8 cellular contexts compared by ENCODE assay signal in the genomic region with DNA sequence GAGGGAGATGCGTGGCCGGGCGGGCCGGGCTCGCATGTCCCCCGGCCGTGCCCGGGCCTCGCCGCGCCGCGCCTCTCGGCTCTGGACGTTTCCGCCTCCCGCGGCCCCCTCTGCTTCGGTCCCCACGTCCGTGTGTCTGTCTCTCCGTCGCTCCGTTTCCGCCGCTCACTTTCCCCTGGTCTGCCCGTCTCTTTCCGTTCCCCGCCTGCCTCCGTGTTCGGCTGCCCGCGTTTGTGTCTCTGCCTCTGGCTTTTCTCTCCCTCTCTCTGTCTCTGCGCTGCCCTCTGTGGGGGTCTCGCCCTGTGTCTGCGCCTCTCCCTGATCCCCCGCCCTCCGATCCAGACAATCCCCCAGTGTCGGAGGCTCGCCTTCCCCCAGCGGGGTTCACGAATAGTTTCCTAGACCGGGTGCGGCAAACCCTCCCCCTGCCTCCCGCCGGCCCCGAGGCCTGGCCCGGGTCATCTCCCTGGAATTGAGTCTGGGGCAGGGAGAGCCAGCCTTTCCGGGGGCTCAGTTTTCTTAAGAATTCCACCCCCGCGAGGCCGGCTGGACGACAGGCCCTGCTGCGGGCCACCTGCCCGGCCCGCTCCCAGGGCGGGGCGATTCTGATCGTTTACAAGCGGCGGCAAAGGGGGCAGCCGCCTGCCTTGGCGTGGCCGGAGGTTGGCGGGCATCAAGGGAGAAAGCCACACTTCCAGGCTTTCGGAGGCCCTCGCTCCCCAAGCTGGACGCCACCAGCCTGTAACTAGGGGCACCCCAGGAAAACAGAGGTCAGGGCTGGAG. TPM values are rescaled to one million over a fixed set of nuclear protein-coding genes. Genes with fewer than 3 reads are reported as not detected.
DNase-seq lines count a peak whose midpoint lies in the region; TF ChIP-seq lines count a peak whose summit lies in the region.

No MANE protein-coding gene starts in this region.

- TF ChIP-seq CTCF in AG04449 (IDR thresholded peaks at IDR 0.05; ENCODE audit: insufficient read depth, low read length, missing control alignments) (no peak), WI38 (IDR thresholded peaks at IDR 0.05; ENCODE audit: low read depth, low read length) (no peak), dorsolateral prefrontal cortex (IDR thresholded peaks at IDR 0.05 in 54 of 56, conservative IDR thresholded peaks at IDR 0.05 in 2 of 56; ENCODE audit: low read depth in 1 of 56, partially characterized antibody in 56 of 56) (no peak)

- H2AK5ac ChIP-seq in mesenchymal stem cell (ENCODE audit: low read length, severe bottlenecking) = no peak overlapping the region

- H3K4me2 ChIP-seq in mesenchymal stem cell (ENCODE audit: low read length, poor library complexity, severe bottlenecking) = peak overlapping the region; percentile 84

- H3K27me3 ChIP-seq in dorsolateral prefrontal cortex (peaks cover 0 to 12% (median 0%) of the 10 kb centered on the region in 45 donors), mesenchymal stem cell (ENCODE audit: control insufficient read depth in 1 of 2, insufficient read depth in 1 of 2, low read length in 2 of 2) (no peaks in the 10 kb centered on the region), stomach smooth muscle (ENCODE audit: control insufficient read depth in 1 of 2, insufficient read depth in 2 of 2, low read length in 2 of 2) (no peaks in the 10 kb centered on the region)

- H3K27ac ChIP-seq in dorsolateral prefrontal cortex = peak overlapping the region in 53 of 59 donors; percentile 25 to 92 (median 76)
- H3K27ac ChIP-seq in mesenchymal stem cell (ENCODE audit: low read length, poor library complexity, severe bottlenecking) = peak overlapping the region; percentile 13
- peak overlapping the region; percentile 83 for H3K27ac ChIP-seq in stomach smooth muscle (ENCODE audit: low read length)

- H3K9ac ChIP-seq in mesenchymal stem cell (ENCODE audit: low read length) (peak overlapping the region; percentile 98), stomach smooth muscle (ENCODE audit: low read length in 2 of 2) (peak overlapping the region; percentile 90 to 92)

- intact Hi-C loops in dorsolateral prefrontal cortex (cut with DNase I) = loop anchor here (2.0 to 5.0 kb wide), 2 partner anchors 158 to 160 kb away; a partner anchor contains a TSS

- peak overlapping the region; percentile 76 for H4K8ac ChIP-seq in mesenchymal stem cell (ENCODE audit: low read length)

- H2BK12ac ChIP-seq in mesenchymal stem cell (ENCODE audit: low read length in 2 of 2) = no peak overlapping the region

- POLR2A ChIA-PET in AG04449 (lab: Yijun Ruan, JAX) = interaction anchor here (1.1 kb wide), 1 partner anchor 158 kb away, joined by 3 read pairs; no protein-coding TSS in a partner anchor

- H2BK15ac ChIP-seq in mesenchymal stem cell (ENCODE audit: low read depth, poor library complexity, severe bottlenecking) = peak overlapping the region; percentile 0

- peak overlapping the region in 1 of 2 experiments; percentile 77 for H3K23ac ChIP-seq in mesenchymal stem cell (ENCODE audit: low read length in 2 of 2)

- H3K4me3 ChIP-seq in AG04449 (ENCODE audit: low read depth, low read length) (peak overlapping the region; percentile 70), WI38 (ENCODE audit: low read depth, low read length) (peak overlapping the region; percentile 73), dorsolateral prefrontal cortex (peak overlapping the region; percentile 40 to 88 (median 71)), mesenchymal stem cell (ENCODE audit: insufficient read depth in 1 of 2, low read depth in 1 of 2, low read length in 2 of 2) (peak overlapping the region; percentile 64 to 98), stomach smooth muscle (ENCODE audit: low read length in 2 of 2) (peak overlapping the region; percentile 84 to 93)

- peaks cover 33% of the 10 kb centered on the region for H3K4me1 ChIP-seq in mesenchymal stem cell (ENCODE audit: control insufficient read depth, insufficient read depth, low read depth, low read length)
- H3K4me1 ChIP-seq in stomach smooth muscle (ENCODE audit: control insufficient read depth, insufficient read depth, low read length) = peaks cover 52% of the 10 kb centered on the region

- H2AFZ ChIP-seq in mesenchymal stem cell (ENCODE audit: low read depth, low read length) = no peak overlapping the region

- peak overlapping the region; percentile 1 to 25 for H3K4ac ChIP-seq in mesenchymal stem cell (ENCODE audit: low read depth in 1 of 2, low read length in 2 of 2)

- 4% methylated on average over 67 of the region's 68 CpGs for WGBS in mesenchymal stem cell

- H3K9me3 ChIP-seq in mesenchymal stem cell (ENCODE audit: control insufficient read depth, low read length) = no peaks in the 10 kb centered on the region
- no peaks in the 10 kb centered on the region for H3K9me3 ChIP-seq in stomach smooth muscle (ENCODE audit: control insufficient read depth in 2 of 2, low read length in 2 of 2)

- peak overlapping the region in 1 of 2 experiments; percentile 41 for H3K18ac ChIP-seq in mesenchymal stem cell (ENCODE audit: low read depth in 1 of 2, low read length in 2 of 2)

- peak overlapping the region in 1 of 2 experiments; percentile 0 for H3K14ac ChIP-seq in mesenchymal stem cell (ENCODE audit: low read length in 2 of 2)

- peaks cover 3% of the 10 kb centered on the region in 2 experiments for H3K36me3 ChIP-seq in mesenchymal stem cell (ENCODE audit: control insufficient read depth in 1 of 2, insufficient read depth in 2 of 2, low read depth in 1 of 2, low read length in 2 of 2)
- no peaks in the 10 kb centered on the region for H3K36me3 ChIP-seq in stomach smooth muscle (ENCODE audit: control insufficient read depth in 2 of 2, insufficient read depth in 2 of 2, low read length in 2 of 2)

- peaks cover 15% of the 10 kb centered on the region for H3K79me1 ChIP-seq in mesenchymal stem cell (replicated peaks; ENCODE audit: low read length, poor library complexity, severe bottlenecking)

- DNase-seq in AG04449 (ENCODE audit: low read depth, low spot score) = no peak
- DNase-seq in HCEC 1CT = peak; percentile 59
- no peak for DNase-seq in dorsolateral prefrontal cortex
- DNase-seq in mesenchymal stem cell = peak; percentile 31
- no peak for DNase-seq in middle frontal gyrus (ENCODE audit: extremely low spot score, low spot score)
- DNase-seq in OCI-M1 (lab: John Stamatoyannopoulos, UW) = no peak

- H2BK120ac ChIP-seq in mesenchymal stem cell (ENCODE audit: low read depth, low read length) = peak overlapping the region; percentile 62

- peak overlapping the region; percentile 25 for H2BK5ac ChIP-seq in mesenchymal stem cell (ENCODE audit: low read depth, low read length, poor library complexity, severe bottlenecking)

- H4K91ac ChIP-seq in mesenchymal stem cell (ENCODE audit: low read length) = peak overlapping the region; percentile 58

- CTCF ChIA-PET in AG04449 (lab: Yijun Ruan, JAX) = interaction anchor here (1.2 to 13.4 kb wide), 7 partner anchors 9 to 300 kb away, joined by 4 to 178 read pairs (median 21); no protein-coding TSS in a partner anchor

RNA-seq across cellular contexts. Expression of a gene that starts 0.8 kb away (rescaled TPM):
- total RNA-seq in dorsolateral prefrontal cortex = 100 to 1,000 TPM in 107 of 120 experiments, 10 to 100 TPM in 13; 50.1 to 208 (median 129) TPM
- polyA plus RNA-seq in mesenchymal stem cell (2013, experiment 1 of 2) = 59.5 TPM
- polyA plus RNA-seq in mesenchymal stem cell (2013, experiment 2 of 2) = 63.3 TPM

RNA-seq across cellular contexts. Expression of a gene that starts 19.7 kb away (rescaled TPM):
- total RNA-seq in dorsolateral prefrontal cortex = 1 to 10 TPM; 1.0 to 7.2 (median 3.3) TPM
- not detected for polyA plus RNA-seq in mesenchymal stem cell (2013, experiment 1 of 2)
- polyA plus RNA-seq in mesenchymal stem cell (2013, experiment 2 of 2) = not detected

Comparison
In these comparisons a context has a peak if more than half of its experiments do, and no peak if none do; other contexts are left out.
1. DNase-seq: peak in HCEC 1CT (single experiment) and mesenchymal stem cell (single experiment); none in AG04449 (single experiment), dorsolateral prefrontal cortex (0 of 10), middle frontal gyrus (single experiment) and OCI-M1 (single experiment).
2. H3K27ac ChIP-seq: peak in every context shown above with its lines; median percentile 83 in stomach smooth muscle; 76 in dorsolateral prefrontal cortex; 13 in mesenchymal stem cell.
3. Peak in every context shown above with its lines, with median percentiles within 50 percentile points of each other: H3K4me3 ChIP-seq.